8 cellular contexts compared by ENCODE assay signal in the genomic region with DNA sequence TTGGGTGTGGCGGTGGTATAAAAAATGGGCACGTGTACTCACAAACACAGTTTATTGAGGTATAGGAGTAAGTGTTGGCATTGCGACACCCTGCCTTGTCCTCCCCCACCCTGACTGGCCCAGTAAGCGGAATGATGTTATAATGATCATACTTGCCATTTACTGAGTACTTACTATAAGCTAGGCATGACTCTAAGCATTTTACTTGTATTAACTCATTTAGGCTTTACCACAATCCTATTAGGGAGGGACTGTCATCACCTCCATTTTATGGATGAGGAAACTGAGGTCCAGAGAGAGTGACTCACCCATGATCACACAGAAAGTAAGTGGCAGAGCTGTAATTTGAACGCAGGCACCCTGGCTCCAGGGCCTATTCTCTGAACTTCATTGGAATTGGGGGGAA. TPM values are rescaled to one million over a fixed set of nuclear protein-coding genes. Genes with fewer than 3 reads are reported as not detected.
DNase-seq lines count a peak whose midpoint lies in the region; ATAC-seq and TF ChIP-seq lines count a peak whose summit lies in the region.

No MANE protein-coding gene starts in this region.

- no peak for TF ChIP-seq CTCF in CD14-positive monocyte (IDR thresholded peaks at IDR 0.05)
- no peak for TF ChIP-seq CTCF in nephron (IDR thresholded peaks at IDR 0.05; ENCODE audit: unreplicated experiment in 3 of 3)

- intact Hi-C loops in CD14-positive monocyte (cut with micrococcal nuclease): loop anchor here in 1 of 2 donors (5.0 kb wide), 3 partner anchors 44 to 304 kb away; partner anchors contain the start of gene RBM22

- H3K27me3 Mint-ChIP-seq in CD14-positive monocyte (ENCODE audit: low read depth in 3 of 3) (no peaks in the 10 kb centered on the region), nephron (ENCODE audit: low read depth) (peaks cover 3% of the 10 kb centered on the region)
- H3K27me3 Mint-ChIP-seq in central memory CD8-positive, alpha-beta T cell: peaks cover 4% of the 10 kb centered on the region

- H3K27ac Mint-ChIP-seq in CD14-positive monocyte (peak overlapping the region; percentile 81 to 99 (median 88)), nephron (peak overlapping the region in 2 of 3 experiments; percentile 55 to 83)
- peak overlapping the region; percentile 47 for H3K27ac Mint-ChIP-seq in central memory CD8-positive, alpha-beta T cell (ENCODE audit: low read depth)

- H3K27me3 ChIP-seq in MG63: no peaks in the 10 kb centered on the region

- peak overlapping the region in 1 of 2 donors; percentile 99 for H3K4me3 Mint-ChIP-seq in CD14-positive monocyte
- no peak overlapping the region for H3K4me3 Mint-ChIP-seq in central memory CD8-positive, alpha-beta T cell
- peak overlapping the region; percentile 95 to 99 (median 97) for H3K4me3 Mint-ChIP-seq in nephron

- peaks cover 5% of the 10 kb centered on the region; the same call in 1 of the 2 replicates for H3K9me3 ChIP-seq in MG63

- H3K36me3 Mint-ChIP-seq in CD14-positive monocyte (peaks cover 15 to 17% of the 10 kb centered on the region in 2 donors), nephron (ENCODE audit: low read depth) (peaks cover 5% of the 10 kb centered on the region)
- peaks cover 5% of the 10 kb centered on the region for H3K36me3 Mint-ChIP-seq in central memory CD8-positive, alpha-beta T cell (ENCODE audit: insufficient read depth)

- H3K9me3 Mint-ChIP-seq in CD14-positive monocyte (peaks cover 0 to 3% (median 0%) of the 10 kb centered on the region in 7 donors), nephron (peaks cover under 1% of the 10 kb centered on the region)
- no peaks in the 10 kb centered on the region for H3K9me3 Mint-ChIP-seq in central memory CD8-positive, alpha-beta T cell

- peaks cover 72% of the 10 kb centered on the region for H3K4me1 Mint-ChIP-seq in CD14-positive monocyte
- H3K4me1 Mint-ChIP-seq in central memory CD8-positive, alpha-beta T cell: peaks cover 49% of the 10 kb centered on the region
- peaks cover 66% of the 10 kb centered on the region for H3K4me1 Mint-ChIP-seq in nephron

- peak; percentile 59 for DNase-seq in CD14-positive monocyte (ENCODE audit: low spot score)
- DNase-seq in MG63: peak; percentile 82
- DNase-seq in central memory CD8-positive, alpha-beta T cell (ENCODE audit: low spot score in 2 of 2): no peak
- DNase-seq in midbrain (lab: John Stamatoyannopoulos, UW): no peak
- DNase-seq in NCI-H2107 (lab: John Stamatoyannopoulos, UW): no peak
- DNase-seq in foreskin melanocyte: no peak

- ATAC-seq in central memory CD8-positive, alpha-beta T cell (replicated peaks; ENCODE audit: extremely low read depth, poor library complexity, severe bottlenecking): no peak
- no peak for ATAC-seq in GM18519 (IDR thresholded peaks at IDR 0.05; ENCODE audit: low FRiP score, unreplicated experiment)

- peaks cover 47% of the 10 kb centered on the region for H3K36me3 ChIP-seq in MG63

- H3K4me3 ChIP-seq in MG63: peak overlapping the region; percentile 79

RNA-seq across cellular contexts. Expression of gene SMIM3, which starts 2.3 kb away (rescaled TPM):
- polyA plus RNA-seq in CD14-positive monocyte: 10 to 100 TPM; 45.4 to 52.2 TPM
- total RNA-seq in MG63 (2014; rRNA removed; shearing (Covaris generic); ENCODE audit: low replicate concordance): 85.3 and 98.3 TPM in 2 replicates

RNA-seq across cellular contexts. Expression of gene DCTN4, which starts 22.0 kb away (rescaled TPM):
- 10 to 100 TPM; 14.6 to 16.3 TPM for polyA plus RNA-seq in CD14-positive monocyte
- 60.8 and 73.5 TPM in 2 replicates for total RNA-seq in MG63 (2014; rRNA removed; shearing (Covaris generic); ENCODE audit: low replicate concordance)

Comparison
In these comparisons a context has a peak if more than half of its experiments do, and no peak if none do; other contexts are left out.
1. DNase-seq: peak in CD14-positive monocyte (single experiment) and MG63 (single experiment); none in central memory CD8-positive, alpha-beta T cell (0 of 2), midbrain (single experiment), NCI-H2107 (single experiment) and foreskin melanocyte (single experiment).
2. Peak in every context shown above with its lines, with median percentiles within 50 percentile points of each other: H3K27ac Mint-ChIP-seq.